8 cellular contexts compared by ENCODE assay signal in genomic region chr11:2302844-2303626, GRCh38. TPM values are rescaled to one million over a fixed set of nuclear protein-coding genes. Genes with fewer than 3 reads are reported as not detected.
A peak's percentile ranks its signal among the peaks of the same experiment; 100 is the strongest.
DNase-seq lines count a peak whose midpoint lies in the region; ATAC-seq and TF ChIP-seq lines count a peak whose summit lies in the region.
"Had no signal": no experiment of that assay in that cellular context is flagged by ENCODE, and none has a peak within 500 bp of the region (broad histone marks: within the 10 kb centered on the region; RNA-seq: fewer than 3 reads in every experiment).

No MANE protein-coding gene starts in this region.

- TF ChIP-seq EP300 in esophagus muscularis mucosa (IDR thresholded peaks at IDR 0.05): no peak

- TF ChIP-seq CTCF in esophagus muscularis mucosa (IDR thresholded peaks at IDR 0.05): no peak

- no peaks in the 10 kb centered on the region for H3K9me3 Mint-ChIP-seq in activated CD8-positive, alpha-beta T cell treated with anti-CD3 and anti-CD28 coated beads, Interleukin-2, amount 10 ng/mL, durations not matched to agents 7 days and 5 days (ENCODE audit: insufficient read depth)
- H3K9me3 Mint-ChIP-seq in stimulated activated effector memory CD8-positive, alpha-beta T cell treated with anti-CD3 and anti-CD28 coated beads, Interleukin-12 subunit alpha, Interleukin-12 subunit beta, amount 100 ng/mL, for 72 hours: no peaks in the 10 kb centered on the region

- H3K9me3 ChIP-seq in esophagus muscularis mucosa: no peaks in the 10 kb centered on the region

- H3K36me3 ChIP-seq in esophagus muscularis mucosa: no peaks in the 10 kb centered on the region

- POLR2A ChIA-PET in activated CD8-positive, alpha-beta T cell treated with anti-CD3 and anti-CD28 coated beads, Interleukin-2, amount 10 ng/mL, durations not matched to agents 7 days and 5 days (lab: Charles Lee): interaction anchor here (0.6 to 2.2 kb wide), 2 partner anchors 10 to 118 kb away, joined by 3 to 6 read pairs; no protein-coding TSS in a partner anchor

- peaks cover 0 to 6% (median 0%) of the 10 kb centered on the region in 4 donors for H3K27me3 ChIP-seq in esophagus muscularis mucosa

- peaks cover 17% of the 10 kb centered on the region for H3K36me3 Mint-ChIP-seq in activated CD8-positive, alpha-beta T cell treated with anti-CD3 and anti-CD28 coated beads, Interleukin-2, amount 10 ng/mL, durations not matched to agents 7 days and 5 days (ENCODE audit: low read depth)
- no peaks in the 10 kb centered on the region for H3K36me3 Mint-ChIP-seq in stimulated activated effector memory CD8-positive, alpha-beta T cell treated with anti-CD3 and anti-CD28 coated beads, Interleukin-12 subunit alpha, Interleukin-12 subunit beta, amount 100 ng/mL, for 72 hours

- H3K4me3 Mint-ChIP-seq in activated CD8-positive, alpha-beta T cell treated with anti-CD3 and anti-CD28 coated beads, Interleukin-2, amount 10 ng/mL, durations not matched to agents 7 days and 5 days: peak overlapping the region; percentile 94
- H3K4me3 Mint-ChIP-seq in stimulated activated effector memory CD8-positive, alpha-beta T cell treated with anti-CD3 and anti-CD28 coated beads, Interleukin-12 subunit alpha, Interleukin-12 subunit beta, amount 100 ng/mL, for 72 hours: peak overlapping the region; percentile 89

- intact Hi-C loops in esophagus muscularis mucosa (cut with DNase I): loop anchor here (10.0 kb wide), 1 partner anchor 232 kb away; no protein-coding TSS in a partner anchor

- CTCF ChIA-PET in activated CD8-positive, alpha-beta T cell treated with anti-CD3 and anti-CD28 coated beads, Interleukin-2, amount 10 ng/mL, durations not matched to agents 7 days and 5 days (lab: Charles Lee): interaction anchor here (0.7 to 12.4 kb wide), 8 partner anchors 26 to 117 kb away, joined by 3 to 351 read pairs (median 4); partner anchors contain the start of gene TSSC4

- H3K27ac Mint-ChIP-seq in activated CD8-positive, alpha-beta T cell treated with anti-CD3 and anti-CD28 coated beads, Interleukin-2, amount 10 ng/mL, durations not matched to agents 7 days and 5 days: peak overlapping the region; percentile 93
- peak overlapping the region; percentile 98 for H3K27ac Mint-ChIP-seq in stimulated activated effector memory CD8-positive, alpha-beta T cell treated with anti-CD3 and anti-CD28 coated beads, Interleukin-12 subunit alpha, Interleukin-12 subunit beta, amount 100 ng/mL, for 72 hours

- DNase-seq in HUDEP-2 (lab: John Stamatoyannopoulos, UW; ENCODE audit: unreplicated experiment in 76 of 76) (peak in 72 of 76 experiments; percentile 31 to 84 (median 70)), left lobe of liver (ENCODE audit: low spot score) (peak; percentile 74), esophagus muscularis mucosa (ENCODE audit: extremely low spot score) (no peak), GM19238 (ENCODE audit: insufficient read length, low spot score) (no peak)
- peak; percentile 21 for DNase-seq in activated CD8-positive, alpha-beta T cell treated with anti-CD3 and anti-CD28 coated beads, Interleukin-2, amount 10 ng/mL, durations not matched to agents 7 days and 5 days
- DNase-seq in stimulated activated effector memory CD8-positive, alpha-beta T cell treated with anti-CD3 and anti-CD28 coated beads, Interleukin-12 subunit alpha, Interleukin-12 subunit beta, amount 100 ng/mL, for 72 hours (ENCODE audit: low spot score in 2 of 2): peak in 1 of 2 donors; percentile 50
- DNase-seq: NK-92 treated with Interleukin-12 subunit alpha and Interleukin-12 subunit beta, amount 100 ng/mL, for 24 hours had no signal

- no peaks in the 10 kb centered on the region for H3K27me3 Mint-ChIP-seq in activated CD8-positive, alpha-beta T cell treated with anti-CD3 and anti-CD28 coated beads, Interleukin-2, amount 10 ng/mL, durations not matched to agents 7 days and 5 days (ENCODE audit: low read depth)

- 79% methylated on average over 4 of the region's 19 CpGs for WGBS in esophagus muscularis mucosa

- H3K4me3 ChIP-seq in esophagus muscularis mucosa: peak overlapping the region in 2 of 4 donors; percentile 7 to 18

- H3K4me1 Mint-ChIP-seq in activated CD8-positive, alpha-beta T cell treated with anti-CD3 and anti-CD28 coated beads, Interleukin-2, amount 10 ng/mL, durations not matched to agents 7 days and 5 days (ENCODE audit: low read depth): peaks cover 71% of the 10 kb centered on the region
- peaks cover 81% of the 10 kb centered on the region for H3K4me1 Mint-ChIP-seq in stimulated activated effector memory CD8-positive, alpha-beta T cell treated with anti-CD3 and anti-CD28 coated beads, Interleukin-12 subunit alpha, Interleukin-12 subunit beta, amount 100 ng/mL, for 72 hours

- peaks cover 50 to 58% (median 54%) of the 10 kb centered on the region in 4 donors for H3K4me1 ChIP-seq in esophagus muscularis mucosa

- TF ChIP-seq POLR2A in esophagus muscularis mucosa (IDR thresholded peaks at IDR 0.05; ENCODE audit: low read depth): no peak

- peak; percentile 4 for ATAC-seq in activated CD8-positive, alpha-beta T cell treated with anti-CD3 and anti-CD28 coated beads, Interleukin-2, amount 10 ng/mL, durations not matched to agents 7 days and 5 days
- ATAC-seq in left lobe of liver: peak; percentile 44
- peak; percentile 57 for ATAC-seq in stimulated activated effector memory CD8-positive, alpha-beta T cell treated with anti-CD3 and anti-CD28 coated beads, Interleukin-12 subunit alpha, Interleukin-12 subunit beta, amount 100 ng/mL, for 72 hours
- no peak for ATAC-seq in HG03520 (IDR thresholded peaks at IDR 0.05; ENCODE audit: unreplicated experiment)

- peak overlapping the region in 1 of 4 donors; percentile 88 for H3K27ac ChIP-seq in esophagus muscularis mucosa (replicated peaks in 1 of 4)

RNA-seq across cellular contexts. Expression of gene TSPAN32, which starts 1.2 kb away (rescaled TPM):
- 10 to 100 TPM; 39.7 to 47.0 TPM for total RNA-seq in activated CD8-positive, alpha-beta T cell treated with anti-CD3 and anti-CD28 coated beads, Interleukin-2, amount 10 ng/mL, durations not matched to agents 7 days and 5 days
- total RNA-seq in left lobe of liver: 0.35 TPM
- 1 to 10 TPM in 2 of 4 donors, under 1 TPM in 1, not detected in 1; 0.52 to 3.5 (median 1.2) TPM for total RNA-seq in esophagus muscularis mucosa

RNA-seq across cellular contexts. Expression of gene C11orf21, which starts 1.3 kb away (rescaled TPM):
- total RNA-seq in activated CD8-positive, alpha-beta T cell treated with anti-CD3 and anti-CD28 coated beads, Interleukin-2, amount 10 ng/mL, durations not matched to agents 7 days and 5 days: 10 to 100 TPM; 37.1 to 43.2 TPM
- 0.35 TPM for total RNA-seq in left lobe of liver
- 1 to 10 TPM in 1 of 4 donors, under 1 TPM in 2, not detected in 1; 0.29 to 1.2 (median 0.83) TPM for total RNA-seq in esophagus muscularis mucosa

RNA-seq across cellular contexts. Expression of gene ASCL2, which starts 32.6 kb away (rescaled TPM):
- total RNA-seq in activated CD8-positive, alpha-beta T cell treated with anti-CD3 and anti-CD28 coated beads, Interleukin-2, amount 10 ng/mL, durations not matched to agents 7 days and 5 days: under 1 TPM; 0.13 to 0.53 TPM
- 0.83 TPM for total RNA-seq in left lobe of liver
- total RNA-seq in esophagus muscularis mucosa: under 1 TPM in 3 of 4 donors, not detected in 1; 0.32 to 0.83 (median 0.42) TPM

Comparison
In these comparisons a context has a peak if more than half of its experiments do, and no peak if none do; other contexts are left out.
1. DNase-seq: peak in HUDEP-2 (72 of 76), activated CD8-positive, alpha-beta T cell treated with anti-CD3 and anti-CD28 coated beads, Interleukin-2, amount 10 ng/mL, durations not matched to agents 7 days and 5 days (single experiment) and left lobe of liver (single experiment); none in esophagus muscularis mucosa (single experiment) and GM19238 (single experiment).
2. RNA of gene TSPAN32, which starts 1.2 kb away (total RNA-seq): 39.7 to 47.0 TPM in activated CD8-positive, alpha-beta T cell treated with anti-CD3 and anti-CD28 coated beads, Interleukin-2, amount 10 ng/mL, durations not matched to agents 7 days and 5 days; 0.52 to 3.5 TPM in esophagus muscularis mucosa and 0.35 TPM in left lobe of liver (single experiment); every median in the first group is over 4 times any median in the second.
3. RNA of gene C11orf21, which starts 1.3 kb away (total RNA-seq): 37.1 to 43.2 TPM in activated CD8-positive, alpha-beta T cell treated with anti-CD3 and anti-CD28 coated beads, Interleukin-2, amount 10 ng/mL, durations not matched to agents 7 days and 5 days; 0.29 to 1.2 TPM in esophagus muscularis mucosa and 0.35 TPM in left lobe of liver (single experiment); every median in the first group is over 10 times any median in the second.